In the genomic region with DNA sequence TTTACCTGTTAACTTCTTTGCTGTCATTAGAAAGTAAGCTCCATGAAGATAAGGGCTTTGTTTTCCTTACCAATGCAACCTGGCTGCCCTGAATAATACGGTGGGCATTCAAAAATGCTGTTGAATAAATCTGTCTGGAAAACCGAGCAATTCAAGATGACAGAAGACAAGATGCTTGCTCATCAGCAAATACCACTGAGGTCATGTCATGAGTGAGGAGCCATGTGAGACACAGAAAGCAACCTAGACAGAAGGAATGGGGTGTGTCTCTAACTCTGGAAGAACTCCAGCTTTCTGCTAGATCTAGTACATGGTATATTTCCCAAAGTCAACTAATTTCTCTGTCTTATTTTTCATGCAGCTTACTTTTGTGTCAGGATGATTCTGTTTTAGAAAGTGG, we compare ENCODE assay signal across 1 cellular context.
TF ChIP-seq lines count a peak whose summit lies in the region.

No MANE protein-coding gene starts in this region.

TF ChIP-seq in HCT116, 20 proteins besides CTCF, POLR2A, EP300 and RAD21 (continued from another document):
- no peak for TF ChIP-seq REST (IDR thresholded peaks at IDR 0.05; ENCODE audit: low read depth)
- TF ChIP-seq EGR1 (IDR thresholded peaks at IDR 0.05; ENCODE audit: low read depth) = no peak
- TF ChIP-seq ATF3 (IDR thresholded peaks at IDR 0.05) = no peak
- TF ChIP-seq, protein P1, sequence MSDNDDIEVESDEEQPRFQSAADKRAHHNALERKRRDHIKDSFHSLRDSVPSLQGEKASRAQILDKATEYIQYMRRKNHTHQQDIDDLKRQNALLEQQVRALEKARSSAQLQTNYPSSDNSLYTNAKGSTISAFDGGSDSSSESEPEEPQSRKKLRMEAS (IDR thresholded peaks at IDR 0.05) = no peak
- TF ChIP-seq FOSL1 (IDR thresholded peaks at IDR 0.05; ENCODE audit: low read depth) = no peak
- TF ChIP-seq ZNF274 (IDR thresholded peaks at IDR 0.05; ENCODE audit: low read depth, low read length) = no peak
- TF ChIP-seq EZH2 (IDR thresholded peaks at IDR 0.05) = no peak
- TF ChIP-seq CBX3 (IDR thresholded peaks at IDR 0.05; ENCODE audit: low read depth) = no peak
